Comparison of ENCODE assay signal across 1 cellular context in the genomic region with DNA sequence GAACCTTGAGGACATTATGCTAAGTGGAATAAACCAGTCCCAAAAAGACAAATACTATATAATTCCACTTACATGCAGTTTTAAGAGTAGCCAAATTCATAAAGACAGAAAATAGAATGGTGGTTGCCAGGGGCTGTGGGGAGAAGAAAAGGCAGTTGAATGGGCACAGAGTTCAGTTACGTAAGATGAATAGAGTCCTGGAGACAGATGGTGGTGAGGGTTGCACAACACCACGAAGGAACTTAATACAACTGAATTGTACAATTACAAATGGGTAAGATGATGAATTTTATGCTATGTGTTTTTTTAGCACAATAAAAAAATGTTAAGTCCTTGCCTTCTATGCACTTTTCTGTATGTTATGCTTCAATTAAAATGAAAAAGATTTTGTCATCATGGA.
TF ChIP-seq lines count a peak whose summit lies in the region.

No MANE protein-coding gene starts in this region.

TF ChIP-seq in K562, 482 proteins besides CTCF, POLR2A, EP300 and RAD21:
- TF ChIP-seq CEBPB (tag; IDR thresholded peaks at IDR 0.05) (peak; percentile 73), GTF2F1 (IDR thresholded peaks at IDR 0.05; ENCODE audit: low read depth, low read length) (no peak), CBFB (CRISPR knock-in tag; IDR thresholded peaks at IDR 0.05) (no peak), HMG20A (CRISPR knock-in tag; conservative IDR thresholded peaks at IDR 0.05) (no peak), CEBPG (CRISPR knock-in tag; IDR thresholded peaks at IDR 0.05) (no peak), CEBPG (tag; conservative IDR thresholded peaks at IDR 0.05 in 1 of 2, IDR thresholded peaks at IDR 0.05 in 1 of 2) (0 out of 4 replicates have a peak, but pooled peaks of 1 of the 2 experiments have one; percentile 25), WHSC1 (IDR thresholded peaks at IDR 0.05; ENCODE audit: low read length) (no peak), HNRNPL (IDR thresholded peaks at IDR 0.05; ENCODE audit: low read depth, low read length) (no peak), EP400 (IDR thresholded peaks at IDR 0.05) (no peak), PTRF (tag; IDR thresholded peaks at IDR 0.05) (no peak), RUNX1 (IDR thresholded peaks at IDR 0.05; ENCODE audit: low read depth) (no peak), FOXK2 (conservative IDR thresholded peaks at IDR 0.05 in 1 of 2, IDR thresholded peaks at IDR 0.05 in 1 of 2; ENCODE audit: low read depth in 2 of 2) (no peak)
- TF ChIP-seq, protein P1, sequence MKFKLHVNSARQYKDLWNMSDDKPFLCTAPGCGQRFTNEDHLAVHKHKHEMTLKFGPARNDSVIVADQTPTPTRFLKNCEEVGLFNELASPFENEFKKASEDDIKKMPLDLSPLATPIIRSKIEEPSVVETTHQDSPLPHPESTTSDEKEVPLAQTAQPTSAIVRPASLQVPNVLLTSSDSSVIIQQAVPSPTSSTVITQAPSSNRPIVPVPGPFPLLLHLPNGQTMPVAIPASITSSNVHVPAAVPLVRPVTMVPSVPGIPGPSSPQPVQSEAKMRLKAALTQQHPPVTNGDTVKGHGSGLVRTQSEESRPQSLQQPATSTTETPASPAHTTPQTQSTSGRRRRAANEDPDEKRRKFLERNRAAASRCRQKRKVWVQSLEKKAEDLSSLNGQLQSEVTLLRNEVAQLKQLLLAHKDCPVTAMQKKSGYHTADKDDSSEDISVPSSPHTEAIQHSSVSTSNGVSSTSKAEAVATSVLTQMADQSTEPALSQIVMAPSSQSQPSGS (CRISPR knock-in tag; IDR thresholded peaks at IDR 0.05): no peak
